8 cellular contexts compared by ENCODE assay signal in the genomic region with DNA sequence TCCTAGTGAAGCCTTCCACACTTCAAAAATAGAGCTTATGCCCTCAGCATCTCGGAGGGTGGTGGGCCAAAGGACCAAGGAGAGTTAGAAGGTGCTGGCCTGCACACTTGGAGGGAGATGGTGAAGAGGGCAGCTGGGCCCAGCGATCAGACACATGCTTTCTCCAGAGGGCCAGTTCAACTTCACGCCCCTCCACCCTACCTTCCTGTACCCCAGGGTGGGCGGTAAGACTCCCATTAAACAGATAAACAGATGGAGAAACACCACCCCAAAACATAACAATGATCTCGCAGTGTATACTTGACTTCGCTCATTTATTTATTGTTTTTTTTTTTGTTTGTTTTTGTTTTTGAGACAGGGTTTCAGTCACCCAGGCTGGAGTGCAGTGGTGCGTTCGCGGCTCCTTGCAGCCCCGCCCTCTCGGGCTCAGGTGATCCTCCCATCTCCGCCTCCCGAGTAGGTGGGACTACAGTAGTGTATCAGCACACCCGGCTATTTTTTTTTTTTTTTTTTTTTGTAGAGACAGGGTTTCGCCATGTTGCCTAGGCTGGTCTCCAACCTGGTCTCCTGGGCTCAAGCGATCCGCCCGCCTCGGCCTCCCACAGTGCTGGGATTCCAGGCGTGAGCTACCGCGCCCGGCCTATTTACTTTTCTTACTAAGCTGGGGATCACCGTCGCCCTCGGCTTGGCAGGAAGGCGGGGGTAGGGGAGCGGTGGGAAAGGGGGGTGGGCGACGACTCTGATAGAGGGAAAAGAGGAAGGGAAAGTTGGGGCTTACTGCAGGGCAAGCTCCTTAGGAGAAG. TPM values are rescaled to one million over a fixed set of nuclear protein-coding genes. Genes with fewer than 3 reads are reported as not detected.
DNase-seq lines count a peak whose midpoint lies in the region; ATAC-seq and TF ChIP-seq lines count a peak whose summit lies in the region.

No MANE protein-coding gene starts in this region.

- H3K9me2 ChIP-seq in hepatocyte (replicated peaks; ENCODE audit: insufficient read depth), result no peaks in the 10 kb centered on the region

- H3K27ac ChIP-seq in hepatocyte, result peak overlapping the region; percentile 96

- peak overlapping the region; percentile 89 for H3K27ac Mint-ChIP-seq in activated naive CD8-positive, alpha-beta T cell treated with anti-CD3 and anti-CD28 coated beads, Interleukin-2, amount 50 U/mL, for 24 hours

- no peaks in the 10 kb centered on the region for H3K9me3 Mint-ChIP-seq in activated naive CD8-positive, alpha-beta T cell treated with anti-CD3 and anti-CD28 coated beads, Interleukin-2, amount 50 U/mL, for 24 hours

- TF ChIP-seq POLR2A in NB4 (IDR thresholded peaks at IDR 0.05; ENCODE audit: extremely low read depth, insufficient read length), result peak; percentile 51

- no peaks in the 10 kb centered on the region for H3K27me3 Mint-ChIP-seq in activated naive CD8-positive, alpha-beta T cell treated with anti-CD3 and anti-CD28 coated beads, Interleukin-2, amount 50 U/mL, for 24 hours

- peak overlapping the region; percentile 92 for H3K4me3 Mint-ChIP-seq in activated naive CD8-positive, alpha-beta T cell treated with anti-CD3 and anti-CD28 coated beads, Interleukin-2, amount 50 U/mL, for 24 hours

- DNase-seq in DMS153 (lab: John Stamatoyannopoulos, UW) (peak; percentile 77), NB4 (ENCODE audit: low read depth) (peak; percentile 83), SW 1271 (lab: John Stamatoyannopoulos, UW) (peak; percentile 32 to 67), hepatocyte (ENCODE audit: low spot score) (peak; percentile 91), skeletal muscle cell (ENCODE audit: low read depth) (peak; percentile 27), amniotic stem cell (lab: John Stamatoyannopoulos, UW) (no peak)
- peak; percentile 82 for DNase-seq in activated naive CD8-positive, alpha-beta T cell treated with anti-CD3 and anti-CD28 coated beads, Interleukin-2, amount 50 U/mL, for 24 hours

- H3K9me3 ChIP-seq in hepatocyte (ENCODE audit: low read depth), result no peaks in the 10 kb centered on the region

- no peaks in the 10 kb centered on the region for H3K27me3 ChIP-seq in hepatocyte

- peaks cover 19% of the 10 kb centered on the region for H3K4me1 ChIP-seq in hepatocyte (ENCODE audit: insufficient read depth)

- WGBS in hepatocyte (ENCODE audit: low lambda C conversion rate, missing lambda C conversion rate), result 12% methylated on average over 29 of the region's 30 CpGs

- no peaks in the 10 kb centered on the region for H3K36me3 ChIP-seq in hepatocyte (replicated peaks; ENCODE audit: insufficient read depth, low read depth)

- peak overlapping the region; percentile 98 for H3K4me2 ChIP-seq in hepatocyte

- peak overlapping the region; percentile 96 for H2AFZ ChIP-seq in hepatocyte

- H3K36me3 Mint-ChIP-seq in activated naive CD8-positive, alpha-beta T cell treated with anti-CD3 and anti-CD28 coated beads, Interleukin-2, amount 50 U/mL, for 24 hours (ENCODE audit: low read depth), result peaks cover 23% of the 10 kb centered on the region

- ATAC-seq in GM21723 (IDR thresholded peaks at IDR 0.05; ENCODE audit: unreplicated experiment), result peak; percentile 67
- ATAC-seq in activated naive CD8-positive, alpha-beta T cell treated with anti-CD3 and anti-CD28 coated beads, Interleukin-2, amount 50 U/mL, for 24 hours, result peak; percentile 53

- no peak for TF ChIP-seq CTCF in NB4 (IDR thresholded peaks at IDR 0.05; ENCODE audit: low read depth, low read length)
- TF ChIP-seq CTCF in hepatocyte (IDR thresholded peaks at IDR 0.05; ENCODE audit: poor library complexity), result no peak

- H4K20me1 ChIP-seq in hepatocyte (ENCODE audit: insufficient read depth, poor library complexity, severe bottlenecking), result no peaks in the 10 kb centered on the region

- peaks cover 19% of the 10 kb centered on the region for H3K79me2 ChIP-seq in hepatocyte

- peaks cover 43% of the 10 kb centered on the region for H3K4me1 Mint-ChIP-seq in activated naive CD8-positive, alpha-beta T cell treated with anti-CD3 and anti-CD28 coated beads, Interleukin-2, amount 50 U/mL, for 24 hours

- H3K4me3 ChIP-seq in NB4 (ENCODE audit: low read depth, low read length) (peak overlapping the region; percentile 98), hepatocyte (peak overlapping the region; percentile 60), skeletal muscle cell (ENCODE audit: low read depth, low read length) (peak overlapping the region; percentile 72)

RNA-seq across cellular contexts. Expression of a gene that starts 1.8 kb away (rescaled TPM):
- total RNA-seq in hepatocyte, result 5.6 and 7.7 TPM in 2 replicates
- polyA plus RNA-seq in hepatocyte, result 5.2 and 8.3 TPM in 2 replicates

RNA-seq across cellular contexts. Expression of a gene that starts 17.1 kb away (rescaled TPM):
- total RNA-seq in hepatocyte, result 37.9 and 45.4 TPM in 2 replicates
- 77.9 and 79.9 TPM in 2 replicates for polyA plus RNA-seq in hepatocyte

RNA-seq across cellular contexts. Expression of a gene that starts 28.9 kb away (rescaled TPM):
- total RNA-seq in hepatocyte, result 16.3 and 25.0 TPM in 2 replicates
- polyA plus RNA-seq in hepatocyte, result 42.3 and 47.4 TPM in 2 replicates

RNA-seq across cellular contexts. Expression of a gene that starts 30.9 kb away (rescaled TPM):
- 9.9 and 13.1 TPM in 2 replicates for total RNA-seq in hepatocyte
- 20.1 and 21.5 TPM in 2 replicates for polyA plus RNA-seq in hepatocyte

RNA-seq across cellular contexts. Expression of a gene that starts 53.0 kb away (rescaled TPM):
- total RNA-seq in hepatocyte, result 84.1 and 90.7 TPM in 2 replicates
- polyA plus RNA-seq in hepatocyte, result 80.5 and 86.7 TPM in 2 replicates
